In genomic region chr1:2128189-2128901, GRCh38 we compare ENCODE assay signal across 25 cellular contexts.
A peak's percentile ranks its signal among the peaks of the same experiment; 100 is the strongest.
DNase-seq lines count a peak whose midpoint lies in the region; ATAC-seq and TF ChIP-seq lines count a peak whose summit lies in the region.
"Had no signal": no experiment of that assay in that cellular context is flagged by ENCODE, and none has a peak within 500 bp of the region (broad histone marks: within the 10 kb centered on the region; RNA-seq: fewer than 3 reads in every experiment).

No MANE protein-coding gene starts in this region.

- no peaks in the 10 kb centered on the region for H3K27me3 Mint-ChIP-seq in T-helper 2 cell treated with Interferon-gamma antibody and Interleukin-4, amounts not matched to agents 5 μg/mL and 100 μg/mL, for 36 hours (ENCODE audit: low read depth)
- H3K27me3 Mint-ChIP-seq: activated naive CD8-positive, alpha-beta T cell; naive thymus-derived CD8-positive, alpha-beta T cell; progenitor cell of endocrine pancreas had no signal

- H3K4me3 ChIP-seq in mucosa of descending colon: no peak overlapping the region
- no peak overlapping the region for H3K4me3 ChIP-seq in thyroid gland (replicated peaks in 1 of 3)
- H3K4me3 ChIP-seq: body of pancreas, hepatocyte, uterus had no signal

- H3K4me3 Mint-ChIP-seq in T-helper 2 cell treated with Interferon-gamma antibody and Interleukin-4, amounts not matched to agents 5 μg/mL and 100 μg/mL, for 36 hours: no peak overlapping the region
- H3K4me3 Mint-ChIP-seq: activated naive CD8-positive, alpha-beta T cell; activated T-helper 1 cell treated with anti-CD3 and anti-CD28 coated beads, Interleukin-12 subunit alpha, Interleukin-12 subunit beta, Interleukin-2, Interleukin-4 antibody, amounts not matched to agents 30 ng/mL and 10 ng/mL and 1 ng/mL, durations not matched to agents 14 hours and 24 hours and 36 hours had no signal

- H3K9me3 ChIP-seq in mucosa of descending colon (no peaks in the 10 kb centered on the region), thyroid gland (no peaks in the 10 kb centered on the region)
- H3K9me3 ChIP-seq: BE2C, body of pancreas, Caco-2, uterus had no signal

- no peak overlapping the region for H3K27ac Mint-ChIP-seq in T-helper 2 cell treated with Interferon-gamma antibody and Interleukin-4, amounts not matched to agents 5 μg/mL and 100 μg/mL, for 36 hours
- H3K27ac Mint-ChIP-seq: activated naive CD8-positive, alpha-beta T cell; activated T-helper 1 cell treated with anti-CD3 and anti-CD28 coated beads, Interleukin-12 subunit alpha, Interleukin-12 subunit beta, Interleukin-2, Interleukin-4 antibody, amounts not matched to agents 30 ng/mL and 10 ng/mL and 1 ng/mL, durations not matched to agents 14 hours and 24 hours and 36 hours had no signal

- H3K27me3 ChIP-seq in thyroid gland: no peaks in the 10 kb centered on the region
- H3K27me3 ChIP-seq: BE2C, body of pancreas, hepatocyte, uterus had no signal

- H3K4me1 ChIP-seq in mucosa of descending colon (ENCODE audit: low read depth) (peaks cover 9% of the 10 kb centered on the region), thyroid gland (peaks cover 31 to 36% of the 10 kb centered on the region in 2 donors)
- H3K4me1 ChIP-seq: Caco-2, uterus had no signal

- 54% methylated on average over 19 to 22 of the region's 29 CpGs for WGBS in thyroid gland, 2 donors

- TF ChIP-seq POLR2A in thyroid gland (IDR thresholded peaks at IDR 0.05): no peak

- TF ChIP-seq CTCF in mucosa of descending colon (IDR thresholded peaks at IDR 0.05) (no peak), thyroid gland (IDR thresholded peaks at IDR 0.05) (no peak)

- H3K36me3 ChIP-seq in mucosa of descending colon (ENCODE audit: low read depth) (no peaks in the 10 kb centered on the region), thyroid gland (no peaks in the 10 kb centered on the region)
- H3K36me3 ChIP-seq: BE2C, uterus had no signal

- intact Hi-C loops in head of caudate nucleus (cut with DNase I): no loop called here
- intact Hi-C loops in mucosa of descending colon (cut with DNase I, micrococcal nuclease): no loop called here
- intact Hi-C loops in thyroid gland (cut with DNase I): no loop called here

- H3K9me3 Mint-ChIP-seq in T-helper 2 cell treated with Interferon-gamma antibody and Interleukin-4, amounts not matched to agents 5 μg/mL and 100 μg/mL, for 36 hours: no peaks in the 10 kb centered on the region
- H3K9me3 Mint-ChIP-seq: activated T-helper 1 cell treated with anti-CD3 and anti-CD28 coated beads, Interleukin-12 subunit alpha, Interleukin-12 subunit beta, Interleukin-2, Interleukin-4 antibody, amounts not matched to agents 30 ng/mL and 10 ng/mL and 1 ng/mL, durations not matched to agents 14 hours and 24 hours and 36 hours; naive thymus-derived CD8-positive, alpha-beta T cell had no signal

- H3K36me3 Mint-ChIP-seq in T-helper 2 cell treated with Interferon-gamma antibody and Interleukin-4, amounts not matched to agents 5 μg/mL and 100 μg/mL, for 36 hours (ENCODE audit: low read depth): no peaks in the 10 kb centered on the region
- H3K36me3 Mint-ChIP-seq: activated naive CD8-positive, alpha-beta T cell; naive thymus-derived CD8-positive, alpha-beta T cell had no signal

- ATAC-seq in mucosa of descending colon: no peak
- ATAC-seq: body of pancreas; naive thymus-derived CD8-positive, alpha-beta T cell had no signal

- H3K27ac ChIP-seq in thyroid gland: peak overlapping the region; percentile 43 to 74 (median 71)
- H3K27ac ChIP-seq: body of pancreas, hepatocyte, uterus had no signal

- DNase-seq in NCI-H2227 (lab: John Stamatoyannopoulos, UW; ENCODE audit: unreplicated experiment): peak; percentile 38
- DNase-seq in NCI-H2227 treated with DMSO at 0.1 percent for 48 hours (lab: John Stamatoyannopoulos, UW): no peak
- DNase-seq in head of caudate nucleus: peak in 35 of 42 donors; percentile 48 to 91 (median 69)
- peak in 2 of 3 donors; percentile 14 to 45 for DNase-seq in mucosa of descending colon
- DNase-seq in thyroid gland: peak; percentile 92 to 94
- no peak for DNase-seq in T-helper 2 cell treated with Interferon-gamma antibody and Interleukin-4, amounts not matched to agents 5 μg/mL and 100 μg/mL, for 36 hours (ENCODE audit: low spot score)
- DNase-seq in stimulated activated CD4-positive, alpha-beta T cell treated with anti-CD3 and anti-CD28 coated beads, Interleukin-4, amount 100 ng/mL, for 4 hours: no peak
- DNase-seq in SW480 (ENCODE audit: low spot score): no peak
- DNase-seq: 8988T; activated CD4-positive, CD25-positive, alpha-beta regulatory T cell treated with anti-CD3 and anti-CD28 coated beads, Interleukin-2, amount 50 U/mL, for 72 hours; BE2C; dermis blood vessel endothelial cell; mesendoderm; NCI-H1092; NCI-H2029 treated with DMSO at 0.1 percent for 48 hours; NCI-H510A treated with DMSO at 0.1 percent for 48 hours; small intestine; uterus had no signal

- H3K4me1 Mint-ChIP-seq in T-helper 2 cell treated with Interferon-gamma antibody and Interleukin-4, amounts not matched to agents 5 μg/mL and 100 μg/mL, for 36 hours (ENCODE audit: low read depth): peaks cover 8% of the 10 kb centered on the region

Comparison
In these comparisons a context has a peak if more than half of its experiments do, and no peak if none do; other contexts are left out.
1. DNase-seq: peak in NCI-H2227 (single experiment), head of caudate nucleus (35 of 42), mucosa of descending colon (2 of 3) and thyroid gland (2 of 2); none in NCI-H2227 treated with DMSO at 0.1 percent for 48 hours (single experiment), T-helper 2 cell treated with Interferon-gamma antibody and Interleukin-4, amounts not matched to agents 5 μg/mL and 100 μg/mL, for 36 hours (single experiment), stimulated activated CD4-positive, alpha-beta T cell treated with anti-CD3 and anti-CD28 coated beads, Interleukin-4, amount 100 ng/mL, for 4 hours (0 of 2) and SW480 (single experiment).